In the genomic region with DNA sequence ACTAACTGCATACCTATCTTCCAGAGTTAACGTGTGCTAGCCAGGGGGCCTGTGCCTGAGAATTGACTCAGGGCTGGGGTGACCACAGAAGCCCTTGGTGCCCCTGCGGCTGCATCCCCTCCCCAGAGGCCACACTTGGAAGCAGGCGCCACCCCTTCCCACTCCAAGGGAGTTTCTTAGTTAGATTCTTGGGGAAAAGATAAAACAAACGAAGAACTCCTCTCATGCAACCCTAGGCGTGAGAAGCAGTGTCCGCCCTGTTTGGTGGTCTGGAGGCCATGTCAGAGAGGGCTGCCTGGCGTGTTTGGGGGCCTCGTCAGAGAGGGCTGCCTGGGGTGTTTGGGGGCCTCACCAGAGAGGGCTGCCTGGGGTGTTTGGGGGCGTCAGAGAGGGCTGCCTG, we compare ENCODE assay signal across 22 cellular contexts. TPM values are rescaled to one million over a fixed set of nuclear protein-coding genes. Genes with fewer than 3 reads are reported as not detected.
DNase-seq lines count a peak whose midpoint lies in the region; ATAC-seq and TF ChIP-seq lines count a peak whose summit lies in the region.
"Had no signal": no experiment of that assay in that cellular context is flagged by ENCODE, and none has a peak within 500 bp of the region (broad histone marks: within the 10 kb centered on the region; RNA-seq: fewer than 3 reads in every experiment).

No MANE protein-coding gene starts in this region.

- peaks cover 2% of the 10 kb centered on the region for H3K36me3 Mint-ChIP-seq in chondrocyte (ENCODE audit: low read depth)
- H3K36me3 Mint-ChIP-seq in nephron progenitor cell (ENCODE audit: low read depth), result peaks cover 15% of the 10 kb centered on the region

- intact Hi-C loops in IMR-90 (cut with micrococcal nuclease), result no loop called here

- no peak overlapping the region for H3K4me2 ChIP-seq in IMR-90 (ENCODE audit: low read depth, low read length)

- H3K4me3 ChIP-seq in IMR-90 (ENCODE audit: insufficient read depth, low read depth, low read length) (no peak overlapping the region), WERI-Rb-1 (ENCODE audit: low read depth, low read length) (no peak overlapping the region)
- H3K4me3 ChIP-seq: K562 had no signal

- no peak overlapping the region for H2BK120ac ChIP-seq in IMR-90 (ENCODE audit: low read depth, low read length)

- BruUV-seq in IMR-90 (replicated peaks; lab: Mats Ljungman, UMichigan), result no TSS peak

- no peaks in the 10 kb centered on the region; the same call in 1 of the 2 replicates for H3K36me3 ChIP-seq in IMR-90 (ENCODE audit: control insufficient read depth, insufficient read depth, low read length)
- H3K36me3 ChIP-seq in WERI-Rb-1, result no peaks in the 10 kb centered on the region; the same call in 1 of the 2 replicates

- H4K91ac ChIP-seq in IMR-90 (ENCODE audit: insufficient read depth, low read depth, low read length), result no peak overlapping the region

- peaks cover 4% of the 10 kb centered on the region for H3K9me3 Mint-ChIP-seq in chondrocyte (ENCODE audit: low read depth)
- peaks cover 6% of the 10 kb centered on the region for H3K9me3 Mint-ChIP-seq in nephron progenitor cell

- no peak overlapping the region for H2AK5ac ChIP-seq in IMR-90 (ENCODE audit: low read depth, low read length)

- peaks cover 19% of the 10 kb centered on the region for H3K4me1 ChIP-seq in IMR-90 (ENCODE audit: control insufficient read depth, insufficient read depth, low read length)
- H3K4me1 ChIP-seq: Caco-2 had no signal

- no peak overlapping the region for H3K9ac ChIP-seq in IMR-90 (ENCODE audit: low read depth, low read length)

- no peak overlapping the region for H3K27ac ChIP-seq in IMR-90 (ENCODE audit: insufficient read depth, low read length)
- no peak overlapping the region for H3K27ac ChIP-seq in WERI-Rb-1

- no peak overlapping the region for H3K4ac ChIP-seq in IMR-90 (ENCODE audit: low read depth, low read length)

- no peak overlapping the region for H3K14ac ChIP-seq in IMR-90 (replicated peaks; ENCODE audit: low read depth, low read length)

- POLR2A ChIA-PET in IMR-90 (lab: Charles Lee; ENCODE audit: unreplicated experiment), result no interaction called here

- CTCF ChIA-PET in IMR-90 (lab: Yijun Ruan, JAX), result no interaction called here

- 100% methylated on average over 2 of the region's 9 CpGs; no CpG with 5 or more reads in 1 of the 2 experiments for WGBS in IMR-90 (ENCODE audit: extremely low coverage in 2 of 2, insufficient read length in 1 of 2), 2 experiments

- no peak overlapping the region for H3K18ac ChIP-seq in IMR-90 (ENCODE audit: low read depth, low read length)

- H3K27ac Mint-ChIP-seq in chondrocyte (ENCODE audit: unreplicated experiment) (peak overlapping the region; percentile 22), nephron progenitor cell (peak overlapping the region; percentile 39)

- TF ChIP-seq CTCF in IMR-90 (conservative IDR thresholded peaks at IDR 0.05; ENCODE audit: low read depth, low read length), result no peak
- no peak for TF ChIP-seq CTCF in chondrocyte (IDR thresholded peaks at IDR 0.05)
- TF ChIP-seq CTCF in nephron progenitor cell (IDR thresholded peaks at IDR 0.05), result no peak
- TF ChIP-seq CTCF in WERI-Rb-1 (IDR thresholded peaks at IDR 0.05; ENCODE audit: low read depth, low read length), result no peak

- H2AFZ ChIP-seq in IMR-90 (replicated peaks; ENCODE audit: low read length, poor library complexity), result no peak overlapping the region

- H3K56ac ChIP-seq in IMR-90 (ENCODE audit: extremely low read depth, insufficient read depth, low read length), result no peak overlapping the region

- no peak for ATAC-seq in IMR-90 (ENCODE audit: low read depth)
- ATAC-seq: K562, Panc1 had no signal

- in situ Hi-C loops in IMR-90 (cut with MboI; ENCODE audit: low sequenced_read_pairs), result no loop called here

- TF ChIP-seq RAD21 in IMR-90 (IDR thresholded peaks at IDR 0.05; ENCODE audit: low read length), result no peak

- no peak overlapping the region for H2BK20ac ChIP-seq in IMR-90 (ENCODE audit: low read depth, low read length)

- no peak overlapping the region for H2BK5ac ChIP-seq in IMR-90 (ENCODE audit: low read depth, low read length, poor library complexity, severe bottlenecking)

- H3K23ac ChIP-seq in IMR-90 (ENCODE audit: low read depth, low read length), result no peak overlapping the region

- H3K27me3 Mint-ChIP-seq in chondrocyte (ENCODE audit: low read depth) (no peaks in the 10 kb centered on the region), nephron progenitor cell (ENCODE audit: low read depth, poor library complexity) (peaks cover 4% of the 10 kb centered on the region)

- no peak overlapping the region for H2BK15ac ChIP-seq in IMR-90 (ENCODE audit: low read depth, low read length)

- H3K79me1 ChIP-seq in IMR-90 (ENCODE audit: low read depth in 1 of 2, low read length in 2 of 2), result peaks cover 0 to 18% of the 10 kb centered on the region in 2 experiments; a peak in 3 of 4 replicates

- H3K4me1 Mint-ChIP-seq in chondrocyte (ENCODE audit: low read depth) (peaks cover 33% of the 10 kb centered on the region), nephron progenitor cell (peaks cover 74% of the 10 kb centered on the region)

- peak overlapping the region; percentile 4 for H2AK9ac ChIP-seq in IMR-90 (replicated peaks; ENCODE audit: low read depth, low read length, poor library complexity)

- H3K27me3 ChIP-seq in IMR-90 (ENCODE audit: control insufficient read depth, insufficient read depth, low read length), result no peaks in the 10 kb centered on the region
- H3K27me3 ChIP-seq in WERI-Rb-1 (ENCODE audit: insufficient read depth, low read depth, severe bottlenecking), result no peaks in the 10 kb centered on the region

- DNase-seq in Daoy (ENCODE audit: low read depth) (peak; percentile 27), IMR-90 (no peak), chondrocyte (ENCODE audit: low spot score) (no peak), nephron progenitor cell (no peak), A172 (ENCODE audit: low spot score) (no peak), WERI-Rb-1 (no peak), iPS-NIHi7 (ENCODE audit: extremely low spot score) (no peak), putamen (ENCODE audit: low spot score) (no peak)
- DNase-seq: Caco-2; CD4-positive, alpha-beta memory T cell; MM.1S; NCI-H1092; NCI-H1436 treated with DMSO at 0.1 percent for 48 hours; NCI-H2029 treated with DMSO at 0.1 percent for 48 hours; NCI-H226; NCI-H510A treated with DMSO at 0.1 percent for 48 hours; NCI-H774; NK-92 treated with Interleukin-12 subunit alpha and Interleukin-12 subunit beta, amount 100 ng/mL, for 24 hours had no signal

- no peak overlapping the region for H4K5ac ChIP-seq in IMR-90 (ENCODE audit: low read depth, low read length)

- no peaks in the 10 kb centered on the region; the same call in 1 of the 2 replicates for H3K9me3 ChIP-seq in IMR-90 (ENCODE audit: control insufficient read depth, insufficient read depth, low read length)
- peaks cover 2% of the 10 kb centered on the region for H3K9me3 ChIP-seq in WERI-Rb-1 (ENCODE audit: severe bottlenecking)
- H3K9me3 ChIP-seq: Caco-2 had no signal

- dilution Hi-C loops in IMR-90 (cut with HindIII; ENCODE audit: low sequenced_read_pairs, unreplicated experiment), result no loop called here

- no peak for TF ChIP-seq POLR2A in IMR-90 (IDR thresholded peaks at IDR 0.05; ENCODE audit: low read depth, low read length)

- H3K4me3 Mint-ChIP-seq in chondrocyte (ENCODE audit: unreplicated experiment) (no peak overlapping the region), nephron progenitor cell (no peak overlapping the region)
- H3K4me3 Mint-ChIP-seq: CD4-positive, alpha-beta memory T cell had no signal

- no peaks in the 10 kb centered on the region; the same call in 1 of the 2 replicates for H3K9me1 ChIP-seq in IMR-90 (ENCODE audit: insufficient read depth, low read length)

- H4K20me1 ChIP-seq in IMR-90 (ENCODE audit: insufficient read depth, low read length), result peaks cover 6% of the 10 kb centered on the region

- H4K8ac ChIP-seq in IMR-90 (ENCODE audit: low read depth in 2 of 2, low read length in 2 of 2), result no peak overlapping the region

TF ChIP-seq in IMR-90, 13 proteins besides CTCF, POLR2A, EP300 and RAD21:
- TF ChIP-seq RFX5 (IDR thresholded peaks at IDR 0.05; ENCODE audit: low read depth, low read length), result no peak
- no peak for TF ChIP-seq MAFK (IDR thresholded peaks at IDR 0.05; ENCODE audit: low read depth, low read length)
- TF ChIP-seq, protein P1, sequence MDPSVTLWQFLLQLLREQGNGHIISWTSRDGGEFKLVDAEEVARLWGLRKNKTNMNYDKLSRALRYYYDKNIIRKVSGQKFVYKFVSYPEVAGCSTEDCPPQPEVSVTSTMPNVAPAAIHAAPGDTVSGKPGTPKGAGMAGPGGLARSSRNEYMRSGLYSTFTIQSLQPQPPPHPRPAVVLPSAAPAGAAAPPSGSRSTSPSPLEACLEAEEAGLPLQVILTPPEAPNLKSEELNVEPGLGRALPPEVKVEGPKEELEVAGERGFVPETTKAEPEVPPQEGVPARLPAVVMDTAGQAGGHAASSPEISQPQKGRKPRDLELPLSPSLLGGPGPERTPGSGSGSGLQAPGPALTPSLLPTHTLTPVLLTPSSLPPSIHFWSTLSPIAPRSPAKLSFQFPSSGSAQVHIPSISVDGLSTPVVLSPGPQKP (IDR thresholded peaks at IDR 0.05; ENCODE audit: borderline replicate concordance, low read depth, low read length), result no peak
TF ChIP-seq in IMR-90: peak in this region for 0.

RNA-seq across cellular contexts. Expression of gene HGFAC, which starts 50.3 kb away (rescaled TPM):
- total RNA-seq in Daoy (2014; rRNA removed; shearing (Covaris generic)), result not detected in 2 replicates
- total RNA-seq in IMR-90 (2012; rRNA removed), result not detected in 2 replicates
- polyA plus RNA-seq in IMR-90 (2012; rRNA removed), result 0.05 and 0.23 TPM in 2 replicates
- 0.10 TPM in 1 of 2 replicates, not detected in the other for polyA plus RNA-seq in IMR-90 (2012; cell fraction: cytosol; rRNA removed)
- 1.0 and 3.0 TPM in 2 replicates for polyA plus RNA-seq in IMR-90 (2012; cell fraction: nucleus; rRNA removed; ENCODE audit: low replicate concordance)
- total RNA-seq in chondrocyte, result 0.28 to 0.36 TPM (median 0.35 TPM) in 3 replicates
- 0.36 TPM in 1 of 2 replicates, not detected in the other for total RNA-seq in A172 (2014; rRNA removed; shearing (Covaris generic))
- total RNA-seq: K562, SK-MEL-5 had no signal
- polyA plus RNA-seq: BJ; CD4-positive, alpha-beta memory T cell had no signal
